8 cellular contexts compared by ENCODE assay signal in genomic region chr1:158203693-158204457, GRCh38. TPM values are rescaled to one million over a fixed set of nuclear protein-coding genes. Genes with fewer than 3 reads are reported as not detected.
DNase-seq lines count a peak whose midpoint lies in the region; ATAC-seq, FAIRE-seq and TF ChIP-seq lines count a peak whose summit lies in the region.

No MANE protein-coding gene starts in this region.

- POLR2A ChIA-PET in GM12878 (lab: Charles Lee): interaction anchor here (0.7 to 1.4 kb wide), 2 partner anchors 9 to 126 kb away, joined by 6 to 7 read pairs; no protein-coding TSS in a partner anchor

- H3K4me3 Mint-ChIP-seq in activated naive CD4-positive, alpha-beta T cell treated with anti-CD3 and anti-CD28 coated beads for 36 hours: no peak overlapping the region

- peaks cover 25% of the 10 kb centered on the region for H3K27me3 Mint-ChIP-seq in activated naive CD4-positive, alpha-beta T cell treated with anti-CD3 and anti-CD28 coated beads for 36 hours (ENCODE audit: low read depth)

- peak; percentile 23 for DNase-seq in activated naive CD4-positive, alpha-beta T cell treated with anti-CD3 and anti-CD28 coated beads for 36 hours
- no peak for DNase-seq in activated naive CD4-positive, alpha-beta T cell treated with Interleukin-2 at 50 U/mL for 16 hours
- peak; percentile 45 for DNase-seq in HFF-Myc (ENCODE audit: extremely low read depth, low read depth)
- peak; percentile 68 for DNase-seq in NCI-H460 (ENCODE audit: extremely low read depth, low read depth)
- DNase-seq in GM12878 (ENCODE audit: low read depth, low spot score): peak; percentile 8
- DNase-seq in keratinocyte (ENCODE audit: low read depth, low spot score): peak; percentile 11
- peak; percentile 93 for DNase-seq in superior temporal gyrus (ENCODE audit: extremely low spot score)

- peak; percentile 68 for TF ChIP-seq RAD21 in GM12878 (IDR thresholded peaks at IDR 0.05; ENCODE audit: insufficient read depth, low read depth, low read length)

- BruUV-seq in GM12878 (replicated peaks; lab: Mats Ljungman, UMichigan): no TSS peak

- peak; percentile 68 for TF ChIP-seq CTCF in HFF-Myc (IDR thresholded peaks at IDR 0.05; ENCODE audit: low read depth, low read length, missing control alignments)
- peak; percentile 56 to 70 (median 56); a peak in 5 of 6 replicates for TF ChIP-seq CTCF in GM12878 (IDR thresholded peaks at IDR 0.05 in 2 of 3, conservative IDR thresholded peaks at IDR 0.05 in 1 of 3; ENCODE audit: control insufficient read depth in 2 of 3, extremely low read depth in 1 of 3, insufficient read depth in 1 of 3, low read depth in 3 of 3, low read length in 3 of 3)
- TF ChIP-seq CTCF in keratinocyte (optimal IDR thresholded peaks at IDR 0.05 in 1 of 3, IDR thresholded peaks at IDR 0.05 in 1 of 3, conservative IDR thresholded peaks at IDR 0.05 in 1 of 3; ENCODE audit: extremely low read depth in 1 of 3, insufficient read depth in 2 of 3, low read length in 3 of 3): peak in 2 of 3 experiments; percentile 63 to 74

- H3K9ac ChIP-seq in GM12878 (ENCODE audit: control insufficient read depth, insufficient read depth, low read length) (no peak overlapping the region), keratinocyte (ENCODE audit: control insufficient read depth, extremely low read depth, insufficient read depth, low read length) (no peak overlapping the region)

- H3K4me1 Mint-ChIP-seq in activated naive CD4-positive, alpha-beta T cell treated with anti-CD3 and anti-CD28 coated beads for 36 hours (ENCODE audit: low read depth): peaks cover 4% of the 10 kb centered on the region

- H3K27ac Mint-ChIP-seq in activated naive CD4-positive, alpha-beta T cell treated with anti-CD3 and anti-CD28 coated beads for 36 hours: no peak overlapping the region

- H3K4me2 ChIP-seq in GM12878 (ENCODE audit: control insufficient read depth, insufficient read depth) (no peak overlapping the region), keratinocyte (ENCODE audit: control insufficient read depth, extremely low read depth, insufficient read depth, low read depth, low read length) (no peak overlapping the region)

- H3K27ac ChIP-seq in GM12878 (ENCODE audit: control insufficient read depth, insufficient read depth) (no peak overlapping the region), keratinocyte (ENCODE audit: control insufficient read depth, insufficient read depth, low read length) (no peak overlapping the region)

- in situ Hi-C loops in GM12878 (cut with MboI): loop anchor here (10.0 kb wide), 1 partner anchor 131 kb away; the partner anchor contains the start of gene CD1B

- FAIRE-seq in GM12878 (lab: Jason Lieb, UNC) (peak; percentile 69), keratinocyte (lab: Jason Lieb, UNC) (peak; percentile 52)

- H3K27me3 ChIP-seq in GM12878 (replicated peaks in 1 of 2; ENCODE audit: control insufficient read depth in 2 of 2, insufficient read depth in 2 of 2, low read length in 1 of 2) (no peaks in the 10 kb centered on the region), keratinocyte (ENCODE audit: control insufficient read depth, extremely low read depth, insufficient read depth, low read length) (no peaks in the 10 kb centered on the region)

- 8% methylated on average over 7 of the region's 7 CpGs for WGBS in GM12878 (ENCODE audit: insufficient coverage, insufficient replicate concordance, low lambda C conversion rate, missing lambda C conversion rate)

- ATAC-seq in GM12878 (peak; percentile 92), HG02623 (IDR thresholded peaks at IDR 0.05; ENCODE audit: unreplicated experiment) (no peak)

- RAD21 ChIA-PET in GM12878 (lab: Charles Lee; ENCODE audit: unreplicated experiment): interaction anchor here (0.6 to 6.4 kb wide), 34 partner anchors 12 to 1080 kb away, joined by 3 to 179 read pairs (median 4); partner anchors contain the start of gene CD1B

- H3K4me1 ChIP-seq in GM12878 (ENCODE audit: control insufficient read depth, insufficient read depth, low read length): no peaks in the 10 kb centered on the region
- H3K4me1 ChIP-seq in keratinocyte (ENCODE audit: control insufficient read depth, extremely low read depth, insufficient read depth, low read length): no peaks in the 10 kb centered on the region

- no peak overlapping the region for H2AFZ ChIP-seq in GM12878 (ENCODE audit: control insufficient read depth, low read depth, low read length)
- H2AFZ ChIP-seq in keratinocyte (ENCODE audit: control insufficient read depth, low read length): no peak overlapping the region

- CTCF ChIA-PET in activated naive CD4-positive, alpha-beta T cell treated with anti-CD3 and anti-CD28 coated beads for 36 hours (lab: Charles Lee): interaction anchor here (0.6 to 2.4 kb wide), 29 partner anchors 9 to 1593 kb away, joined by 3 to 17 read pairs (median 4); partner anchors contain the start of genes CD1B and FCER1A
- CTCF ChIA-PET in GM12878 (lab: Yijun Ruan, JAX): interaction anchor here (0.7 to 6.3 kb wide), 77 partner anchors 8 to 1114 kb away, joined by 3 to 267 read pairs (median 4); partner anchors contain the start of genes AIM2, CD1B, CD1C and CD1D

- SMC1A ChIA-PET in GM12878 (lab: Charles Lee; ENCODE audit: uncharacterized antibody, unreplicated experiment): interaction anchor here (0.6 to 6.2 kb wide), 44 partner anchors 10 to 876 kb away, joined by 3 to 172 read pairs (median 3); partner anchors contain the start of gene CD1B

- no peaks in the 10 kb centered on the region for H3K9me1 ChIP-seq in keratinocyte (ENCODE audit: control insufficient read depth, extremely low read depth, insufficient read depth, low read length)

- H3K9me3 ChIP-seq in GM12878 (replicated peaks; ENCODE audit: control insufficient read depth, insufficient read depth, low read length) (no peaks in the 10 kb centered on the region), keratinocyte (ENCODE audit: control insufficient read depth, low read depth, low read length) (no peaks in the 10 kb centered on the region)

- TF ChIP-seq POLR2A in GM12878 (IDR thresholded peaks at IDR 0.05; ENCODE audit: low read depth, low read length): no peak

- H4K20me1 ChIP-seq in GM12878 (ENCODE audit: control insufficient read depth, insufficient read depth) (no peaks in the 10 kb centered on the region), keratinocyte (ENCODE audit: control insufficient read depth, extremely low read depth, insufficient read depth, low read length) (no peaks in the 10 kb centered on the region)

- intact Hi-C loops in activated naive CD4-positive, alpha-beta T cell treated with anti-CD3 and anti-CD28 coated beads for 36 hours (cut with micrococcal nuclease): loop anchor here (1.0 to 10.0 kb wide), 7 partner anchors 125 to 873 kb away; partner anchors contain the start of gene AIM2
- intact Hi-C loops in GM12878 (cut with micrococcal nuclease; ENCODE audit: unreplicated experiment): loop anchor here (1.0 to 5.0 kb wide), 5 partner anchors 83 to 873 kb away; partner anchors contain the start of genes AIM2 and CD1C

- H3K9me3 Mint-ChIP-seq in activated naive CD4-positive, alpha-beta T cell treated with anti-CD3 and anti-CD28 coated beads for 36 hours: no peaks in the 10 kb centered on the region

- no peaks in the 10 kb centered on the region for H3K36me3 Mint-ChIP-seq in activated naive CD4-positive, alpha-beta T cell treated with anti-CD3 and anti-CD28 coated beads for 36 hours (ENCODE audit: low read depth)

- TF ChIP-seq EP300 in GM12878 (IDR thresholded peaks at IDR 0.05; ENCODE audit: borderline replicate concordance in 1 of 2, control insufficient read depth in 1 of 2, low read depth in 2 of 2, low read length in 2 of 2): no peak

- dilution Hi-C loops in keratinocyte (cut with MboI; ENCODE audit: extremely low pct_ligation_motif_present, low sequenced_read_pairs): no loop called here

- H3K79me2 ChIP-seq in GM12878 (ENCODE audit: control insufficient read depth, insufficient read depth, low read length) (no peaks in the 10 kb centered on the region), keratinocyte (ENCODE audit: control insufficient read depth, insufficient read depth, low read length) (no peaks in the 10 kb centered on the region)

- H3K36me3 ChIP-seq in GM12878 (ENCODE audit: control insufficient read depth in 2 of 2, insufficient read depth in 2 of 2, low read length in 1 of 2) (no peaks in the 10 kb centered on the region), keratinocyte (ENCODE audit: control insufficient read depth in 2 of 2, extremely low read depth in 1 of 2, insufficient read depth in 2 of 2, low read length in 2 of 2) (no peaks in the 10 kb centered on the region)

- H3K4me3 ChIP-seq in HFF-Myc (replicated peaks; ENCODE audit: low read depth, low read length): no peak overlapping the region
- H3K4me3 ChIP-seq in GM12878: no peak overlapping the region
- no peak overlapping the region for H3K4me3 ChIP-seq in keratinocyte (ENCODE audit: control insufficient read depth in 2 of 3, extremely low read depth in 1 of 3, insufficient read depth in 2 of 3, low read depth in 1 of 3, low read length in 3 of 3)

RNA-seq across cellular contexts. Expression of gene CD1D, which starts 23.2 kb away (rescaled TPM):
- total RNA-seq in activated naive CD4-positive, alpha-beta T cell treated with anti-CD3 and anti-CD28 coated beads for 36 hours: not detected
- total RNA-seq in NCI-H460 (2014; rRNA removed; shearing (Covaris generic)): 0.07 TPM in 1 of 2 replicates, not detected in the other
- not detected in 2 replicates for polyA plus RNA-seq in NCI-H460 (2014; cell fraction: nucleus; rRNA removed)
- total RNA-seq in GM12878 (2013; cell fraction: nucleolus; rRNA removed): 4.4 and 5.2 TPM in 2 replicates
- total RNA-seq in GM12878 (2014; rRNA removed) (0.87 and 0.90 TPM in 2 replicates), GM12878 (2014; rRNA removed; fragmentation: Illumina TruSeq; extraction: Trizol) (0.60 and 0.81 TPM in 2 replicates), GM12878 (2021) (0.72 and 1.4 TPM in 2 replicates)
- polyA plus RNA-seq in GM12878 (2011; ENCODE audit: low read depth): 1.9 TPM
- polyA plus RNA-seq in GM12878 (2011; rRNA removed) (0.06 and 0.26 TPM in 2 replicates), GM12878 (2014; fragmentation: Illumina TruSeq; extraction: Trizol) (0.44 and 0.65 TPM in 2 replicates), GM12878 (2014; fragmentation: Nextera tagmentation; extraction: Ambion mirVana) (under 1 TPM; 0.21 to 0.31 TPM), GM12878 (2014; rRNA removed) (0.96 and 1.2 TPM in 2 replicates), GM12878 (2016; fragmentation: Nextera tagmentation; extraction: Ambion mirVana) (not detected), keratinocyte (2.5 to 3.0 TPM (median 2.8 TPM) in 3 replicates)
- 0.07 and 0.15 TPM in 2 replicates for polyA plus RNA-seq in GM12878 (2011; cell fraction: cytosol; rRNA removed)
- 0.21 and 0.42 TPM in 2 replicates for polyA plus RNA-seq in GM12878 (2011; cell fraction: nucleus; rRNA removed)
- 2.3 TPM in 1 of 2 replicates, not detected in the other for polyA plus RNA-seq in GM12878 (2012)
- not detected in 2 replicates for polyA minus RNA-seq in GM12878 (2011; rRNA and poly(A)+ RNA removed)
- not detected in 2 replicates for polyA minus RNA-seq in GM12878 (2011; cell fraction: cytosol; rRNA and poly(A)+ RNA removed)
- 0.12 and 0.19 TPM in 2 replicates for polyA minus RNA-seq in GM12878 (2011; cell fraction: nucleus; rRNA and poly(A)+ RNA removed)
- polyA plus RNA-seq in keratinocyte (2011; ENCODE audit: low read depth): 0.72 TPM
- polyA plus RNA-seq in keratinocyte (2011; cell fraction: cytosol; rRNA removed): 1.2 and 1.4 TPM in 2 replicates
- polyA plus RNA-seq in keratinocyte (2011; cell fraction: nucleus; rRNA removed): 5.2 TPM in 2 replicates
- 0.90 and 3.0 TPM in 2 replicates for polyA plus RNA-seq in keratinocyte (2012; ENCODE audit: low replicate concordance)
- 0.69 to 2.4 TPM (median 1.7 TPM) in 3 replicates for polyA minus RNA-seq in keratinocyte
- 2.9 TPM for polyA minus RNA-seq in keratinocyte (2011; cell fraction: cytosol; rRNA and poly(A)+ RNA removed)
- polyA minus RNA-seq in keratinocyte (2011; cell fraction: nucleus; rRNA and poly(A)+ RNA removed): 3.3 and 4.1 TPM in 2 replicates

RNA-seq across cellular contexts. Expression of gene CD1A, which starts 50.3 kb away (rescaled TPM):
- total RNA-seq in activated naive CD4-positive, alpha-beta T cell treated with anti-CD3 and anti-CD28 coated beads for 36 hours: not detected
- total RNA-seq in NCI-H460 (2014; rRNA removed; shearing (Covaris generic)): not detected in 2 replicates
- not detected in 2 replicates for polyA plus RNA-seq in NCI-H460 (2014; cell fraction: nucleus; rRNA removed)
- not detected in 2 replicates for total RNA-seq in GM12878 (2013; cell fraction: nucleolus; rRNA removed)
- total RNA-seq in GM12878 (2014; rRNA removed): 0.49 and 0.56 TPM in 2 replicates
- total RNA-seq in GM12878 (2014; rRNA removed; fragmentation: Illumina TruSeq; extraction: Trizol): 0.58 and 0.69 TPM in 2 replicates
- 0.48 and 0.85 TPM in 2 replicates for total RNA-seq in GM12878 (2021)
- polyA plus RNA-seq in GM12878 (2011; ENCODE audit: low read depth): 0.20 TPM
- 0.26 and 0.39 TPM in 2 replicates for polyA plus RNA-seq in GM12878 (2011; rRNA removed)
- 0.16 and 0.22 TPM in 2 replicates for polyA plus RNA-seq in GM12878 (2011; cell fraction: cytosol; rRNA removed)
- 0.09 and 0.19 TPM in 2 replicates for polyA plus RNA-seq in GM12878 (2011; cell fraction: nucleus; rRNA removed)
- 0.07 and 0.16 TPM in 2 replicates for polyA plus RNA-seq in GM12878 (2012)
- polyA plus RNA-seq in GM12878 (2014; fragmentation: Illumina TruSeq; extraction: Trizol): 1.0 and 1.1 TPM in 2 replicates
- under 1 TPM; 0.53 to 0.80 TPM for polyA plus RNA-seq in GM12878 (2014; fragmentation: Nextera tagmentation; extraction: Ambion mirVana)
- polyA plus RNA-seq in GM12878 (2014; rRNA removed): 0.40 and 0.63 TPM in 2 replicates
- under 1 TPM in 1 of 2 experiments, not detected in 1; 0.13 TPM for polyA plus RNA-seq in GM12878 (2016; fragmentation: Nextera tagmentation; extraction: Ambion mirVana)
- 0.10 and 0.22 TPM in 2 replicates for polyA minus RNA-seq in GM12878 (2011; rRNA and poly(A)+ RNA removed)
- polyA minus RNA-seq in GM12878 (2011; cell fraction: cytosol; rRNA and poly(A)+ RNA removed): not detected in 2 replicates
- not detected in 2 replicates for polyA minus RNA-seq in GM12878 (2011; cell fraction: nucleus; rRNA and poly(A)+ RNA removed)
- polyA plus RNA-seq in keratinocyte: not detected in 3 replicates
- not detected for polyA plus RNA-seq in keratinocyte (2011; ENCODE audit: low read depth)
- polyA plus RNA-seq in keratinocyte (2011; cell fraction: cytosol; rRNA removed): not detected in 2 replicates
- not detected in 2 replicates for polyA plus RNA-seq in keratinocyte (2011; cell fraction: nucleus; rRNA removed)
- not detected in 2 replicates for polyA plus RNA-seq in keratinocyte (2012; ENCODE audit: low replicate concordance)
- 0.13 TPM in 1 of 3 replicates, not detected in the others for polyA minus RNA-seq in keratinocyte
- not detected for polyA minus RNA-seq in keratinocyte (2011; cell fraction: cytosol; rRNA and poly(A)+ RNA removed)
- polyA minus RNA-seq in keratinocyte (2011; cell fraction: nucleus; rRNA and poly(A)+ RNA removed): not detected in 2 replicates
